In the genomic region with DNA sequence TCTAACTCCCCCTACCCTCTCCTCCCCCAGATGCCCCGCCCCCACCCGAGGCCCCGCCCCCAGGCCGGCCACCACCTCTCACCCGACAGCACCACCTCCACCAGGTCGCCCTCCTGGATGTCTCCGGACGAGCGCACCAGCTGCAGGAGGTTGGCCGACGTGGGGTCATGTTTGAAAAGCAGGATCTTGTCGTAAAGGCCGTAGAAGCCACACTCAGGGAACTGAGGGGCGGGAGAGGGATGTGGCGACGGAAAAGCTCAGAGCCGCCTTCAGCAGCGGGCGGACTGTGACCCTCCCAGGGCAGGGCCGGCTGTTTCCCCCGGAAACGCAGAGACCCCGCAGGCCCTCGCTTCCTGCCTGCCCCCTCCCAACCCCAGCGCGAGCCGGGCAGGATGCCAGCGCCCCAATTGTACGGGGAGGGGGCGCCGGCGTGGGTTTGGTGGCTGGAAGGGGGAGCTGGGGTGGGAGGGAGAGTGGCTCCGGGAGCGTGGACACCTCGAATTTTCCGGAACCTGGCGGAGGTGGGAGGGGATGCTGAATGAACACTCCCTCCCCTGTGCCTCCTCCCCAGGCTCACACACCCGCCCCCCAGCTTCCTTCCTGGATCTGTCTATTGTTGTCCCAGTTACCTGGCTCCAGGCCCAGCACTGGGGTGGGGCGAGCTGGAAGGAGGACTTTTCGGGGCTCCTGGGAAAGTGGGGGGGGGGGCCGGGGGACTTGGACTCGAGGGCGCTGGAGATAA, we compare ENCODE assay signal across 1 cellular context.
TF ChIP-seq lines count a peak whose summit lies in the region.

No MANE protein-coding gene starts in this region.

TF ChIP-seq in H1, 55 proteins besides CTCF, POLR2A, EP300 and RAD21:
- TF ChIP-seq RXRA (IDR thresholded peaks at IDR 0.05; ENCODE audit: insufficient read depth, low read depth, low read length) (no peak), NANOG (IDR thresholded peaks at IDR 0.05; ENCODE audit: insufficient read depth, low read depth, low read length, poor library complexity, severe bottlenecking) (no peak), EGR1 (IDR thresholded peaks at IDR 0.05; ENCODE audit: borderline replicate concordance, low read depth, low read length) (no peak; the same call in 1 of the 2 replicates), RFX5 (IDR thresholded peaks at IDR 0.05; ENCODE audit: borderline replicate concordance, low read depth, low read length) (no peak), TBP (IDR thresholded peaks at IDR 0.05; ENCODE audit: low read depth, low read length) (no peak), HDAC6 (IDR thresholded peaks at IDR 0.05; ENCODE audit: low read depth, low read length) (no peak), PHF8 (conservative IDR thresholded peaks at IDR 0.05; ENCODE audit: low read depth, low read length) (peak; percentile 64), SIX5 (IDR thresholded peaks at IDR 0.05; ENCODE audit: low read depth, low read length) (no peak), ATF3 (IDR thresholded peaks at IDR 0.05; ENCODE audit: insufficient read depth, low read depth, low read length) (no peak), POU5F1 (IDR thresholded peaks at IDR 0.05; ENCODE audit: low read depth, low read length) (no peak), SUZ12 (IDR thresholded peaks at IDR 0.05; ENCODE audit: low read length) (no peak), TAF7 (optimal IDR thresholded peaks at IDR 0.05; ENCODE audit: borderline replicate concordance, low read depth, low read length) (peak; percentile 39), GTF2F1 (IDR thresholded peaks at IDR 0.05; ENCODE audit: borderline replicate concordance, low read depth, low read length) (0 out of 2 replicates have a peak, but pooled peaks have one; percentile 49), FOSL1 (IDR thresholded peaks at IDR 0.05; ENCODE audit: insufficient read depth, low read depth, low read length) (no peak), SP1 (IDR thresholded peaks at IDR 0.05; ENCODE audit: low read depth, low read length) (0 out of 2 replicates have a peak, but pooled peaks have one; percentile 9), NRF1 (IDR thresholded peaks at IDR 0.05; ENCODE audit: low read depth, low read length) (no peak), ASH2L (IDR thresholded peaks at IDR 0.05; ENCODE audit: low read length) (no peak), KDM1A (IDR thresholded peaks at IDR 0.05; ENCODE audit: borderline replicate concordance, low read length) (no peak), SAP30 (IDR thresholded peaks at IDR 0.05; ENCODE audit: insufficient read depth, insufficient replicate concordance, low read length) (peak; percentile 33), MAFK (IDR thresholded peaks at IDR 0.05; ENCODE audit: low read depth, low read length) (no peak), EZH2 (IDR thresholded peaks at IDR 0.05; ENCODE audit: low read depth, low read length, severe bottlenecking) (no peak), RBBP5 (IDR thresholded peaks at IDR 0.05; ENCODE audit: borderline replicate concordance, low read depth, low read length) (no peak), POLR2AphosphoS5 (IDR thresholded peaks at IDR 0.05; ENCODE audit: low read depth, low read length) (peak; percentile 52; the same call in 1 of the 2 replicates), SRF (IDR thresholded peaks at IDR 0.05; ENCODE audit: low read depth, low read length) (no peak), JUND (IDR thresholded peaks at IDR 0.05; ENCODE audit: low read length) (no peak), GABPA (IDR thresholded peaks at IDR 0.05; ENCODE audit: borderline replicate concordance, insufficient read depth, low read length) (0 out of 2 replicates have a peak, but pooled peaks have one; percentile 15), CBX5 (IDR thresholded peaks at IDR 0.05; ENCODE audit: low read depth, low read length) (no peak), CBX8 (IDR thresholded peaks at IDR 0.05; ENCODE audit: borderline replicate concordance, low read depth, low read length) (no peak), SP4 (IDR thresholded peaks at IDR 0.05; ENCODE audit: low read length) (no peak), RNF2 (IDR thresholded peaks at IDR 0.05; ENCODE audit: borderline replicate concordance, low read depth, low read length, missing control alignments, poor library complexity, severe bottlenecking) (no peak), KDM5A (IDR thresholded peaks at IDR 0.05; ENCODE audit: low read length) (no peak), JUN (IDR thresholded peaks at IDR 0.05; ENCODE audit: low read depth, low read length) (no peak), BCL11A (IDR thresholded peaks at IDR 0.05; ENCODE audit: low read depth in 2 of 2, low read length in 2 of 2) (no peak), BACH1 (IDR thresholded peaks at IDR 0.05; ENCODE audit: low read length) (no peak), SP2 (IDR thresholded peaks at IDR 0.05; ENCODE audit: low read length) (no peak), YY1 (IDR thresholded peaks at IDR 0.05; ENCODE audit: low read depth, low read length) (no peak), TAF1 (IDR thresholded peaks at IDR 0.05; ENCODE audit: low read depth, low read length) (peak; percentile 53; the same call in 1 of the 2 replicates), CHD2 (IDR thresholded peaks at IDR 0.05; ENCODE audit: low read length) (no peak), SIRT6 (IDR thresholded peaks at IDR 0.05; ENCODE audit: low read length) (no peak), USF2 (IDR thresholded peaks at IDR 0.05; ENCODE audit: low read length) (no peak), SIN3A (conservative IDR thresholded peaks at IDR 0.05 in 1 of 2, IDR thresholded peaks at IDR 0.05 in 1 of 2; ENCODE audit: low read depth in 1 of 2, low read length in 2 of 2) (peak; percentile 52 to 90; a peak in 3 of 4 replicates)
- TF ChIP-seq, protein P1, sequence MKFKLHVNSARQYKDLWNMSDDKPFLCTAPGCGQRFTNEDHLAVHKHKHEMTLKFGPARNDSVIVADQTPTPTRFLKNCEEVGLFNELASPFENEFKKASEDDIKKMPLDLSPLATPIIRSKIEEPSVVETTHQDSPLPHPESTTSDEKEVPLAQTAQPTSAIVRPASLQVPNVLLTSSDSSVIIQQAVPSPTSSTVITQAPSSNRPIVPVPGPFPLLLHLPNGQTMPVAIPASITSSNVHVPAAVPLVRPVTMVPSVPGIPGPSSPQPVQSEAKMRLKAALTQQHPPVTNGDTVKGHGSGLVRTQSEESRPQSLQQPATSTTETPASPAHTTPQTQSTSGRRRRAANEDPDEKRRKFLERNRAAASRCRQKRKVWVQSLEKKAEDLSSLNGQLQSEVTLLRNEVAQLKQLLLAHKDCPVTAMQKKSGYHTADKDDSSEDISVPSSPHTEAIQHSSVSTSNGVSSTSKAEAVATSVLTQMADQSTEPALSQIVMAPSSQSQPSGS (IDR thresholded peaks at IDR 0.05; ENCODE audit: low read length): no peak
- TF ChIP-seq, protein P2, sequence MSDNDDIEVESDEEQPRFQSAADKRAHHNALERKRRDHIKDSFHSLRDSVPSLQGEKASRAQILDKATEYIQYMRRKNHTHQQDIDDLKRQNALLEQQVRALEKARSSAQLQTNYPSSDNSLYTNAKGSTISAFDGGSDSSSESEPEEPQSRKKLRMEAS (IDR thresholded peaks at IDR 0.05): 0 out of 2 replicates have a peak, but pooled peaks have one; percentile 26
- TF ChIP-seq, protein P3, sequence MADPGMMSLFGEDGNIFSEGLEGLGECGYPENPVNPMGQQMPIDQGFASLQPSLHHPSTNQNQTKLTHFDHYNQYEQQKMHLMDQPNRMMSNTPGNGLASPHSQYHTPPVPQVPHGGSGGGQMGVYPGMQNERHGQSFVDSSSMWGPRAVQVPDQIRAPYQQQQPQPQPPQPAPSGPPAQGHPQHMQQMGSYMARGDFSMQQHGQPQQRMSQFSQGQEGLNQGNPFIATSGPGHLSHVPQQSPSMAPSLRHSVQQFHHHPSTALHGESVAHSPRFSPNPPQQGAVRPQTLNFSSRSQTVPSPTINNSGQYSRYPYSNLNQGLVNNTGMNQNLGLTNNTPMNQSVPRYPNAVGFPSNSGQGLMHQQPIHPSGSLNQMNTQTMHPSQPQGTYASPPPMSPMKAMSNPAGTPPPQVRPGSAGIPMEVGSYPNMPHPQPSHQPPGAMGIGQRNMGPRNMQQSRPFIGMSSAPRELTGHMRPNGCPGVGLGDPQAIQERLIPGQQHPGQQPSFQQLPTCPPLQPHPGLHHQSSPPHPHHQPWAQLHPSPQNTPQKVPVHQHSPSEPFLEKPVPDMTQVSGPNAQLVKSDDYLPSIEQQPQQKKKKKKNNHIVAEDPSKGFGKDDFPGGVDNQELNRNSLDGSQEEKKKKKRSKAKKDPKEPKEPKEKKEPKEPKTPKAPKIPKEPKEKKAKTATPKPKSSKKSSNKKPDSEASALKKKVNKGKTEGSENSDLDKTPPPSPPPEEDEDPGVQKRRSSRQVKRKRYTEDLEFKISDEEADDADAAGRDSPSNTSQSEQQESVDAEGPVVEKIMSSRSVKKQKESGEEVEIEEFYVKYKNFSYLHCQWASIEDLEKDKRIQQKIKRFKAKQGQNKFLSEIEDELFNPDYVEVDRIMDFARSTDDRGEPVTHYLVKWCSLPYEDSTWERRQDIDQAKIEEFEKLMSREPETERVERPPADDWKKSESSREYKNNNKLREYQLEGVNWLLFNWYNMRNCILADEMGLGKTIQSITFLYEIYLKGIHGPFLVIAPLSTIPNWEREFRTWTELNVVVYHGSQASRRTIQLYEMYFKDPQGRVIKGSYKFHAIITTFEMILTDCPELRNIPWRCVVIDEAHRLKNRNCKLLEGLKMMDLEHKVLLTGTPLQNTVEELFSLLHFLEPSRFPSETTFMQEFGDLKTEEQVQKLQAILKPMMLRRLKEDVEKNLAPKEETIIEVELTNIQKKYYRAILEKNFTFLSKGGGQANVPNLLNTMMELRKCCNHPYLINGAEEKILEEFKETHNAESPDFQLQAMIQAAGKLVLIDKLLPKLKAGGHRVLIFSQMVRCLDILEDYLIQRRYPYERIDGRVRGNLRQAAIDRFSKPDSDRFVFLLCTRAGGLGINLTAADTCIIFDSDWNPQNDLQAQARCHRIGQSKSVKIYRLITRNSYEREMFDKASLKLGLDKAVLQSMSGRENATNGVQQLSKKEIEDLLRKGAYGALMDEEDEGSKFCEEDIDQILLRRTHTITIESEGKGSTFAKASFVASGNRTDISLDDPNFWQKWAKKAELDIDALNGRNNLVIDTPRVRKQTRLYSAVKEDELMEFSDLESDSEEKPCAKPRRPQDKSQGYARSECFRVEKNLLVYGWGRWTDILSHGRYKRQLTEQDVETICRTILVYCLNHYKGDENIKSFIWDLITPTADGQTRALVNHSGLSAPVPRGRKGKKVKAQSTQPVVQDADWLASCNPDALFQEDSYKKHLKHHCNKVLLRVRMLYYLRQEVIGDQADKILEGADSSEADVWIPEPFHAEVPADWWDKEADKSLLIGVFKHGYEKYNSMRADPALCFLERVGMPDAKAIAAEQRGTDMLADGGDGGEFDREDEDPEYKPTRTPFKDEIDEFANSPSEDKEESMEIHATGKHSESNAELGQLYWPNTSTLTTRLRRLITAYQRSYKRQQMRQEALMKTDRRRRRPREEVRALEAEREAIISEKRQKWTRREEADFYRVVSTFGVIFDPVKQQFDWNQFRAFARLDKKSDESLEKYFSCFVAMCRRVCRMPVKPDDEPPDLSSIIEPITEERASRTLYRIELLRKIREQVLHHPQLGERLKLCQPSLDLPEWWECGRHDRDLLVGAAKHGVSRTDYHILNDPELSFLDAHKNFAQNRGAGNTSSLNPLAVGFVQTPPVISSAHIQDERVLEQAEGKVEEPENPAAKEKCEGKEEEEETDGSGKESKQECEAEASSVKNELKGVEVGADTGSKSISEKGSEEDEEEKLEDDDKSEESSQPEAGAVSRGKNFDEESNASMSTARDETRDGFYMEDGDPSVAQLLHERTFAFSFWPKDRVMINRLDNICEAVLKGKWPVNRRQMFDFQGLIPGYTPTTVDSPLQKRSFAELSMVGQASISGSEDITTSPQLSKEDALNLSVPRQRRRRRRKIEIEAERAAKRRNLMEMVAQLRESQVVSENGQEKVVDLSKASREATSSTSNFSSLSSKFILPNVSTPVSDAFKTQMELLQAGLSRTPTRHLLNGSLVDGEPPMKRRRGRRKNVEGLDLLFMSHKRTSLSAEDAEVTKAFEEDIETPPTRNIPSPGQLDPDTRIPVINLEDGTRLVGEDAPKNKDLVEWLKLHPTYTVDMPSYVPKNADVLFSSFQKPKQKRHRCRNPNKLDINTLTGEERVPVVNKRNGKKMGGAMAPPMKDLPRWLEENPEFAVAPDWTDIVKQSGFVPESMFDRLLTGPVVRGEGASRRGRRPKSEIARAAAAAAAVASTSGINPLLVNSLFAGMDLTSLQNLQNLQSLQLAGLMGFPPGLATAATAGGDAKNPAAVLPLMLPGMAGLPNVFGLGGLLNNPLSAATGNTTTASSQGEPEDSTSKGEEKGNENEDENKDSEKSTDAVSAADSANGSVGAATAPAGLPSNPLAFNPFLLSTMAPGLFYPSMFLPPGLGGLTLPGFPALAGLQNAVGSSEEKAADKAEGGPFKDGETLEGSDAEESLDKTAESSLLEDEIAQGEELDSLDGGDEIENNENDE (IDR thresholded peaks at IDR 0.05; ENCODE audit: insufficient replicate concordance, low read length): no peak
